ENCODE assay signal across 16 cellular contexts in genomic region chr4:162241857-162242256, GRCh38.
"Had no signal": no experiment of that assay in that cellular context is flagged by ENCODE, and none has a peak within 500 bp of the region (broad histone marks: within the 10 kb centered on the region; RNA-seq: fewer than 3 reads in every experiment).

No MANE protein-coding gene starts in this region.

- H3K27ac ChIP-seq: esophagus squamous epithelium, foreskin keratinocyte, left ventricle myocardium inferior, psoas muscle, sigmoid colon, thoracic aorta had no signal

- H3K36me3 ChIP-seq: esophagus squamous epithelium, left ventricle myocardium inferior, sigmoid colon, thoracic aorta had no signal

- H3K4me3 ChIP-seq: esophagus squamous epithelium, left ventricle myocardium inferior, psoas muscle, sigmoid colon, thoracic aorta had no signal

- H3K9me3 ChIP-seq: esophagus squamous epithelium, psoas muscle, sigmoid colon, thoracic aorta had no signal

- H3K4me1 ChIP-seq: esophagus squamous epithelium, foreskin keratinocyte, left ventricle myocardium inferior, psoas muscle, sigmoid colon had no signal

- DNase-seq: activated CD4-positive, alpha-beta T cell treated with anti-CD3 and anti-CD28 coated beads, Interleukin-2, amount 50 U/mL, for 1 hour; activated CD4-positive, CD25-positive, alpha-beta regulatory T cell; activated naive CD4-positive, alpha-beta T cell treated with anti-CD3 and anti-CD28 coated beads, Interleukin-2, amount 10 ng/mL, durations not matched to agents 7 days and 5 days; activated T-cell treated with anti-CD3 and anti-CD28 coated beads for 4 hours; amniotic stem cell; esophagus squamous epithelium; foreskin keratinocyte; islet precursor cell; left ventricle myocardium inferior; mesenchymal stem cell; nephron progenitor cell; psoas muscle; sigmoid colon; stimulated activated CD4-positive, alpha-beta T cell treated with anti-CD3 and anti-CD28 coated beads, Interleukin-4, amount 100 ng/mL, for 1 hour; T-cell had no signal

- H3K27me3 ChIP-seq: esophagus squamous epithelium, foreskin keratinocyte, sigmoid colon had no signal
